ENCODE assay signal across 10 cellular contexts in the genomic region with DNA sequence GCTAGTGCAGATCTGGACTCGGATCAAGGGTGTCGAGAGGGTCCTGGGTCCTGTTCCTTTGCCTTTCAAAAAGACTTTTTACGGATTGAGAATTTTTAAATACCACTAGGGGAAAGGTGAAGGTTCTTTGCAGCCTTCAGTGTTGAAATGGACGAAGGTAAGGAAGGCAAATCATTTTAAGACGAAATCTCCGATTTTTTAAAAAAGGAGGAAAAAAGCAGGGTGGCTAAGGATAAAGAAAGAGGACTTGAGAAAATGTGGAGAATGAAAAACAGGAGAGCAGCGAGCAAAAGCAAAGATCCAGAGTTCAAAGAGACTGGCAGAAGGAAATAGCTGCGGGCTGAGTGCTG. TPM values are rescaled to one million over a fixed set of nuclear protein-coding genes. Genes with fewer than 3 reads are reported as not detected.
DNase-seq lines count a peak whose midpoint lies in the region; ATAC-seq, FAIRE-seq and TF ChIP-seq lines count a peak whose summit lies in the region.
"Had no signal": no experiment of that assay in that cellular context is flagged by ENCODE, and none has a peak within 500 bp of the region (broad histone marks: within the 10 kb centered on the region; RNA-seq: fewer than 3 reads in every experiment).

No MANE protein-coding gene starts in this region.

- H3K9me3 Mint-ChIP-seq in activated CD4-positive, alpha-beta T cell treated with anti-CD3 and anti-CD28 coated beads, Interleukin-2, amount 10 ng/mL, durations not matched to agents 24 days and 14 days, result no peaks in the 10 kb centered on the region

- ATAC-seq in thoracic aorta (ENCODE audit: insufficient number of reproducible peaks, low FRiP score, low read depth), result no peak

- no peak overlapping the region for H4K5ac ChIP-seq in mesendoderm (ENCODE audit: low read length)

- H3K4me1 ChIP-seq in mesendoderm (ENCODE audit: control insufficient read depth, low read depth, low read length) (peaks cover 5% of the 10 kb centered on the region), thoracic aorta (ENCODE audit: control insufficient read depth in 1 of 2, low read depth in 2 of 2) (peaks cover 16 to 37% of the 10 kb centered on the region in 2 donors)

- H3K27me3 Mint-ChIP-seq in activated CD4-positive, alpha-beta T cell treated with anti-CD3 and anti-CD28 coated beads, Interleukin-2, amount 10 ng/mL, durations not matched to agents 24 days and 14 days, result peaks cover 48% of the 10 kb centered on the region

- no peak overlapping the region for H3K4ac ChIP-seq in mesendoderm (ENCODE audit: low read depth, low read length)

- no peaks in the 10 kb centered on the region for H3K36me3 Mint-ChIP-seq in activated CD4-positive, alpha-beta T cell treated with anti-CD3 and anti-CD28 coated beads, Interleukin-2, amount 10 ng/mL, durations not matched to agents 24 days and 14 days (ENCODE audit: low read depth)

- H3K56ac ChIP-seq in mesendoderm (ENCODE audit: low read length), result peak overlapping the region; percentile 75

- intact Hi-C loops in activated CD4-positive, alpha-beta T cell treated with anti-CD3 and anti-CD28 coated beads, Interleukin-2, amount 10 ng/mL, durations not matched to agents 24 days and 14 days (cut with micrococcal nuclease), result no loop called here

- H2BK5ac ChIP-seq in mesendoderm (ENCODE audit: low read length), result no peak overlapping the region

- H3K9ac ChIP-seq in mesendoderm (ENCODE audit: low read length), result peak overlapping the region; percentile 47

- FAIRE-seq in bronchial epithelial cell (lab: Jason Lieb, UNC), result no peak

- H3K36me3 ChIP-seq in bronchial epithelial cell (ENCODE audit: control insufficient read depth, insufficient read depth, low read length) (no peaks in the 10 kb centered on the region), mesendoderm (ENCODE audit: control insufficient read depth, insufficient read depth, low read length) (no peaks in the 10 kb centered on the region), thoracic aorta (no peaks in the 10 kb centered on the region)

- no peaks in the 10 kb centered on the region for H3K9me3 ChIP-seq in thoracic aorta

- H3K4me2 ChIP-seq in mesendoderm (ENCODE audit: low read length), result peak overlapping the region; percentile 88

- H3K4me3 Mint-ChIP-seq in activated CD4-positive, alpha-beta T cell treated with anti-CD3 and anti-CD28 coated beads, Interleukin-2, amount 10 ng/mL, durations not matched to agents 24 days and 14 days, result peak overlapping the region; percentile 7

- H3K4me3 ChIP-seq in bronchial epithelial cell (ENCODE audit: low read depth, low read length) (peak overlapping the region; percentile 2), mesendoderm (ENCODE audit: low read length) (peak overlapping the region; percentile 35), thoracic aorta (peak overlapping the region; percentile 72)

- no peaks in the 10 kb centered on the region for H3K79me1 ChIP-seq in mesendoderm (ENCODE audit: low read length)

- H2BK15ac ChIP-seq in mesendoderm (replicated peaks; ENCODE audit: low read depth), result no peak overlapping the region

- no peak for TF ChIP-seq CTCF in bronchial epithelial cell (IDR thresholded peaks at IDR 0.05; ENCODE audit: insufficient read depth, low read length, severe bottlenecking)
- no peak for TF ChIP-seq CTCF in thoracic aorta (IDR thresholded peaks at IDR 0.05)

- H3K23ac ChIP-seq in mesendoderm (ENCODE audit: low read length), result no peak overlapping the region

- H2AK5ac ChIP-seq in mesendoderm (ENCODE audit: low read length), result no peak overlapping the region

- H3K4me1 Mint-ChIP-seq in activated CD4-positive, alpha-beta T cell treated with anti-CD3 and anti-CD28 coated beads, Interleukin-2, amount 10 ng/mL, durations not matched to agents 24 days and 14 days, result no peaks in the 10 kb centered on the region

- H2BK120ac ChIP-seq in mesendoderm (ENCODE audit: low read depth, low read length), result no peak overlapping the region

- no CpG with 5 or more reads among the region's 8 CpGs for WGBS in mesendoderm (ENCODE audit: extremely low coverage, insufficient coverage, low lambda C conversion rate)

- no peak overlapping the region for H4K8ac ChIP-seq in mesendoderm (ENCODE audit: low read depth, low read length)

- no peaks in the 10 kb centered on the region for H3K79me2 ChIP-seq in mesendoderm (ENCODE audit: control insufficient read depth, insufficient read depth, low read length)

- DNase-seq in activated CD4-positive, alpha-beta T cell treated with anti-CD3 and anti-CD28 coated beads, Interleukin-2, amount 10 ng/mL, durations not matched to agents 24 days and 14 days, result no peak
- DNase-seq in activated CD4-positive, alpha-beta T cell treated with anti-CD3 and anti-CD28 coated beads, Interleukin-2, amount 50 U/mL, for 4 hours, result no peak
- DNase-seq in bronchial epithelial cell (ENCODE audit: low read depth) (no peak), mesendoderm (no peak), thoracic aorta (ENCODE audit: low spot score) (no peak), T1000 (lab: John Stamatoyannopoulos, UW) (no peak), NCI-H1436 treated with DMSO at 0.1 percent for 48 hours (lab: John Stamatoyannopoulos, UW) (no peak)
- no peak for DNase-seq in stimulated activated CD4-positive, alpha-beta T cell treated with anti-CD3 and anti-CD28 coated beads, Interleukin-12 subunit alpha, Interleukin-12 subunit beta, amount 100 ng/mL, for 4 hours
- DNase-seq: activated naive CD4-positive, alpha-beta T cell treated with Interleukin-2 at 50 U/mL for 16 hours; T-helper 9 cell had no signal

- H3K27me3 ChIP-seq in bronchial epithelial cell (ENCODE audit: control insufficient read depth, insufficient read depth, low read length) (peaks cover 26% of the 10 kb centered on the region), mesendoderm (ENCODE audit: insufficient read depth, low read length, poor library complexity) (peaks cover 18% of the 10 kb centered on the region), thoracic aorta (replicated peaks; ENCODE audit: insufficient read depth) (peaks cover 12% of the 10 kb centered on the region)

- H3K18ac ChIP-seq in mesendoderm (ENCODE audit: low read length), result no peak overlapping the region

- no peak overlapping the region for H3K27ac ChIP-seq in mesendoderm (ENCODE audit: low read depth, low read length)
- H3K27ac ChIP-seq in thoracic aorta, result no peak overlapping the region

- H3K27ac Mint-ChIP-seq in activated CD4-positive, alpha-beta T cell treated with anti-CD3 and anti-CD28 coated beads, Interleukin-2, amount 10 ng/mL, durations not matched to agents 24 days and 14 days, result no peak overlapping the region

RNA-seq across cellular contexts. Expression of a gene that starts 0.3 kb away (rescaled TPM):
- total RNA-seq in activated CD4-positive, alpha-beta T cell treated with anti-CD3 and anti-CD28 coated beads, Interleukin-2, amount 10 ng/mL, durations not matched to agents 24 days and 14 days, result not detected in 2 replicates
- total RNA-seq in bronchial epithelial cell (under 0.01 TPM in 1 of 2 replicates, not detected in the other), thoracic aorta (under 1 TPM; 0.27 to 0.92 TPM)
- 0.03 TPM for polyA plus RNA-seq in mesendoderm (2013, experiment 1 of 2)
- 0.01 TPM for polyA plus RNA-seq in mesendoderm (2013, experiment 2 of 2)

Comparison
In these comparisons a context has a peak if more than half of its experiments do, and no peak if none do; other contexts are left out.
1. H3K4me3 ChIP-seq: peak in every context shown above with its lines; median percentile 72 in thoracic aorta; 35 in mesendoderm; 2 in bronchial epithelial cell.